In genomic region chr4:184080674-184081073, GRCh38 we compare ENCODE assay signal across 1 cellular context.
TF ChIP-seq lines count a peak whose summit lies in the region.

No MANE protein-coding gene starts in this region.

TF ChIP-seq in HepG2, 621 proteins besides CTCF, POLR2A, EP300 and RAD21 (continued from another document and continues in another):
- TF ChIP-seq ZNF513 (CRISPR knock-in tag; conservative IDR thresholded peaks at IDR 0.05) (no peak), ZNF550 (CRISPR knock-in tag; IDR thresholded peaks at IDR 0.05; ENCODE audit: borderline replicate concordance) (no peak), KLF11 (CRISPR knock-in tag; IDR thresholded peaks at IDR 0.05) (no peak), HNRNPK (IDR thresholded peaks at IDR 0.05; ENCODE audit: low read depth, low read length, poor library complexity, severe bottlenecking) (no peak), THAP11 (CRISPR knock-in tag; IDR thresholded peaks at IDR 0.05) (no peak), CSRNP2 (CRISPR knock-in tag; conservative IDR thresholded peaks at IDR 0.05; ENCODE audit: low read depth) (no peak), ZNF225 (CRISPR knock-in tag; IDR thresholded peaks at IDR 0.05) (no peak), REPIN1 (CRISPR knock-in tag; IDR thresholded peaks at IDR 0.05; ENCODE audit: borderline replicate concordance, low read depth) (peak; percentile 51; the same call in 1 of the 2 replicates), NR2C2 (CRISPR knock-in tag; IDR thresholded peaks at IDR 0.05; ENCODE audit: borderline replicate concordance) (peak; percentile 32; the same call in 1 of the 2 replicates), HNRNPL (IDR thresholded peaks at IDR 0.05; ENCODE audit: low read depth, low read length) (no peak), MBNL3 (CRISPR knock-in tag; conservative IDR thresholded peaks at IDR 0.05) (no peak), IRF9 (CRISPR knock-in tag; IDR thresholded peaks at IDR 0.05; ENCODE audit: borderline replicate concordance) (no peak), ARID2 (CRISPR knock-in tag; IDR thresholded peaks at IDR 0.05; ENCODE audit: borderline replicate concordance) (no peak), HDAC2 (CRISPR knock-in tag; IDR thresholded peaks at IDR 0.05) (peak; percentile 21; the same call in 1 of the 2 replicates), ARNTL (CRISPR knock-in tag; IDR thresholded peaks at IDR 0.05) (peak; percentile 56; the same call in 1 of the 2 replicates), ZHX1 (CRISPR knock-in tag; IDR thresholded peaks at IDR 0.05; ENCODE audit: low read depth) (peak; percentile 78; the same call in 1 of the 2 replicates), ZNF816 (CRISPR knock-in tag; IDR thresholded peaks at IDR 0.05; ENCODE audit: borderline replicate concordance) (no peak), ETV6 (CRISPR knock-in tag; conservative IDR thresholded peaks at IDR 0.05) (no peak), PHB2 (IDR thresholded peaks at IDR 0.05; ENCODE audit: partially characterized antibody) (no peak), NKX3-1 (CRISPR knock-in tag; IDR thresholded peaks at IDR 0.05) (no peak), PHF20 (CRISPR knock-in tag; IDR thresholded peaks at IDR 0.05) (no peak), CAMTA2 (CRISPR knock-in tag; IDR thresholded peaks at IDR 0.05; ENCODE audit: borderline replicate concordance) (no peak), RXRA (CRISPR knock-in tag; IDR thresholded peaks at IDR 0.05) (no peak), RFX5 (IDR thresholded peaks at IDR 0.05; ENCODE audit: low read depth, low read length) (no peak), ZSCAN29 (CRISPR knock-in tag; conservative IDR thresholded peaks at IDR 0.05) (no peak), ARID4A (CRISPR knock-in tag; IDR thresholded peaks at IDR 0.05; ENCODE audit: borderline replicate concordance) (no peak), ARID5B (CRISPR knock-in tag; IDR thresholded peaks at IDR 0.05) (peak; percentile 57), ZNF350 (CRISPR knock-in tag; IDR thresholded peaks at IDR 0.05; ENCODE audit: borderline replicate concordance, low read depth) (peak; percentile 25; the same call in 1 of the 2 replicates), ZNF251 (CRISPR knock-in tag; IDR thresholded peaks at IDR 0.05) (no peak), ZNF224 (CRISPR knock-in tag; IDR thresholded peaks at IDR 0.05) (no peak), ARNT2 (CRISPR knock-in tag; IDR thresholded peaks at IDR 0.05; ENCODE audit: low read depth) (no peak), HDAC1 (CRISPR knock-in tag; IDR thresholded peaks at IDR 0.05) (peak; percentile 47; the same call in 1 of the 2 replicates), ADNP (CRISPR knock-in tag; IDR thresholded peaks at IDR 0.05) (no peak), FOSL2 (CRISPR knock-in tag; IDR thresholded peaks at IDR 0.05) (no peak), ZSCAN22 (CRISPR knock-in tag; IDR thresholded peaks at IDR 0.05) (no peak), ZNF367 (CRISPR knock-in tag; IDR thresholded peaks at IDR 0.05; ENCODE audit: borderline replicate concordance) (no peak), ZNF674 (CRISPR knock-in tag; IDR thresholded peaks at IDR 0.05; ENCODE audit: low read depth) (no peak), CERS6 (CRISPR knock-in tag; IDR thresholded peaks at IDR 0.05) (no peak), NFATC3 (CRISPR knock-in tag; IDR thresholded peaks at IDR 0.05) (no peak), ATF7-NPFF (CRISPR knock-in tag; IDR thresholded peaks at IDR 0.05; ENCODE audit: low read depth) (no peak), TRAFD1 (CRISPR knock-in tag; IDR thresholded peaks at IDR 0.05; ENCODE audit: borderline replicate concordance) (no peak), ZNF274 (CRISPR knock-in tag; IDR thresholded peaks at IDR 0.05) (no peak), ZSCAN31 (CRISPR knock-in tag; IDR thresholded peaks at IDR 0.05; ENCODE audit: low read depth) (no peak), ZNF570 (CRISPR knock-in tag; IDR thresholded peaks at IDR 0.05; ENCODE audit: borderline replicate concordance) (no peak), ZNF547 (CRISPR knock-in tag; IDR thresholded peaks at IDR 0.05) (no peak), NFYC (CRISPR knock-in tag; IDR thresholded peaks at IDR 0.05) (no peak)
